ENCODE assay signal across 11 cellular contexts in genomic region chr1:97489834-97490233, GRCh38.
DNase-seq lines count a peak whose midpoint lies in the region; ATAC-seq, FAIRE-seq and TF ChIP-seq lines count a peak whose summit lies in the region.
"Had no signal": no experiment of that assay in that cellular context is flagged by ENCODE, and none has a peak within 500 bp of the region (broad histone marks: within the 10 kb centered on the region; RNA-seq: fewer than 3 reads in every experiment).

No MANE protein-coding gene starts in this region.

- POLR2A ChIA-PET in MCF 10A (lab: Yijun Ruan, JAX) = interaction anchor here (0.6 kb wide), 2 partner anchors 32 to 154 kb away, joined by 3 read pairs; no protein-coding TSS in a partner anchor

- H3K4me1 Mint-ChIP-seq in MCF 10A (ENCODE audit: insufficient read depth, unreplicated experiment) = peaks cover 5% of the 10 kb centered on the region

- no peak overlapping the region for H3K27ac Mint-ChIP-seq in MCF 10A (ENCODE audit: low read depth, unreplicated experiment)
- H3K27ac Mint-ChIP-seq: T-helper 1 cell treated with Interleukin-12 subunit alpha and Interleukin-12 subunit beta and Interleukin-4 antibody, amounts not matched to agents 30 μg/mL and 1 μg/mL, for 36 hours had no signal

- no peaks in the 10 kb centered on the region for H3K4me1 ChIP-seq in breast epithelium
- no peaks in the 10 kb centered on the region for H3K4me1 ChIP-seq in small intestine (ENCODE audit: control insufficient read depth in 2 of 2, insufficient read depth in 1 of 2, low read depth in 1 of 2, low read length in 1 of 2)

- no peaks in the 10 kb centered on the region for H3K27me3 Mint-ChIP-seq in MCF 10A (ENCODE audit: insufficient read depth, unreplicated experiment)

- WGBS in small intestine, 3 donors = 53 to 61% (median 58%) methylated on average over 2 of the region's 2 CpGs

- no peak overlapping the region for H3K4me3 Mint-ChIP-seq in MCF 10A (ENCODE audit: unreplicated experiment)
- H3K4me3 Mint-ChIP-seq: T-helper 1 cell treated with Interleukin-12 subunit alpha and Interleukin-12 subunit beta and Interleukin-4 antibody, amounts not matched to agents 30 μg/mL and 1 μg/mL, for 36 hours had no signal

- DNase-seq in MCF 10A (ENCODE audit: unreplicated experiment) = peak; percentile 87
- DNase-seq in breast epithelium (ENCODE audit: low spot score in 2 of 2) = no peak
- peak; percentile 46 for DNase-seq in LHCN-M2 (ENCODE audit: low read depth)
- DNase-seq in dermis microvascular lymphatic vessel endothelial cell (ENCODE audit: low read depth in 2 of 2) = peak; percentile 43 to 78
- DNase-seq in small intestine = peak; percentile 10
- DNase-seq in T1000 (lab: John Stamatoyannopoulos, UW) = no peak
- no peak for DNase-seq in D341Med (ENCODE audit: low spot score)
- DNase-seq: anterior cingulate cortex, NCI-H524 treated with DMSO at 0.1 percent for 48 hours had no signal

- H3K27ac ChIP-seq in breast epithelium (no peak overlapping the region), small intestine (ENCODE audit: low read depth in 1 of 2, low read length in 1 of 2) (no peak overlapping the region)

- H3K9me3 ChIP-seq in breast epithelium = no peaks in the 10 kb centered on the region
- H3K9me3 ChIP-seq in small intestine (ENCODE audit: control insufficient read depth, low read depth) = no peaks in the 10 kb centered on the region

- no peaks in the 10 kb centered on the region for H3K9me3 Mint-ChIP-seq in MCF 10A (ENCODE audit: unreplicated experiment)
- H3K9me3 Mint-ChIP-seq: T-helper 1 cell treated with Interleukin-12 subunit alpha and Interleukin-12 subunit beta and Interleukin-4 antibody, amounts not matched to agents 30 μg/mL and 1 μg/mL, for 36 hours had no signal

- no peaks in the 10 kb centered on the region for H3K36me3 Mint-ChIP-seq in MCF 10A (ENCODE audit: insufficient read depth, unreplicated experiment)

- intact Hi-C loops in MCF 10A (cut with micrococcal nuclease) = no loop called here
- intact Hi-C loops in breast epithelium (cut with DNase I; ENCODE audit: low total_unique reads) = no loop called here

- FAIRE-seq in small intestine (lab: Jason Lieb, UNC) = no peak

- TF ChIP-seq POLR2A in breast epithelium (IDR thresholded peaks at IDR 0.05) = no peak

- no peaks in the 10 kb centered on the region for H3K27me3 ChIP-seq in breast epithelium
- no peaks in the 10 kb centered on the region for H3K27me3 ChIP-seq in small intestine (ENCODE audit: control insufficient read depth in 2 of 2, insufficient read depth in 2 of 2, low read length in 2 of 2)

- no peak for ATAC-seq in GM18520 (IDR thresholded peaks at IDR 0.05; ENCODE audit: unreplicated experiment)

- no peaks in the 10 kb centered on the region for H3K36me3 ChIP-seq in breast epithelium
- no peaks in the 10 kb centered on the region for H3K36me3 ChIP-seq in small intestine (ENCODE audit: control insufficient read depth in 2 of 2, insufficient read depth in 2 of 2, low read length in 2 of 2)

- BruUV-seq in MCF 10A (replicated peaks; lab: Mats Ljungman, UMichigan) = no TSS peak

- H3K4me3 ChIP-seq in breast epithelium (no peak overlapping the region), small intestine (ENCODE audit: low read depth in 1 of 2, low read length in 2 of 2) (no peak overlapping the region)

- CTCF ChIA-PET in MCF 10A (lab: Yijun Ruan, JAX) = interaction anchor here (1.3 kb wide), 1 partner anchor 35 kb away, joined by 4 read pairs; no protein-coding TSS in a partner anchor

- TF ChIP-seq CTCF in MCF 10A (IDR thresholded peaks at IDR 0.05; ENCODE audit: unreplicated experiment) = no peak
- no peak for TF ChIP-seq CTCF in breast epithelium (IDR thresholded peaks at IDR 0.05)

Comparison
In these comparisons a context has a peak if more than half of its experiments do, and no peak if none do; other contexts are left out.
1. DNase-seq: peak in MCF 10A (single experiment), LHCN-M2 (single experiment), dermis microvascular lymphatic vessel endothelial cell (2 of 2) and small intestine (single experiment); none in breast epithelium (0 of 2), T1000 (single experiment) and D341Med (single experiment).